In genomic region chr20:53595018-53595378, GRCh38 we compare ENCODE assay signal across 1 cellular context.
A peak's percentile ranks its signal among the peaks of the same experiment; 100 is the strongest.
TF ChIP-seq lines count a peak whose summit lies in the region.

No MANE protein-coding gene starts in this region.

TF ChIP-seq in GM12878, 131 proteins besides CTCF, POLR2A, EP300 and RAD21 (continued from another document):
- TF ChIP-seq SPI1 (IDR thresholded peaks at IDR 0.05; ENCODE audit: borderline replicate concordance, insufficient read depth, low read depth, low read length) (no peak), RUNX3 (IDR thresholded peaks at IDR 0.05; ENCODE audit: low read length) (no peak), ATF7 (IDR thresholded peaks at IDR 0.05; ENCODE audit: low read depth) (no peak), NFXL1 (IDR thresholded peaks at IDR 0.05; ENCODE audit: borderline replicate concordance) (peak; percentile 43; the same call in 1 of the 2 replicates), SUZ12 (IDR thresholded peaks at IDR 0.05; ENCODE audit: unreplicated experiment) (no peak), MXI1 (IDR thresholded peaks at IDR 0.05; ENCODE audit: low read depth, low read length) (no peak), ETV6 (conservative IDR thresholded peaks at IDR 0.05 in 1 of 2, IDR thresholded peaks at IDR 0.05 in 1 of 2; ENCODE audit: borderline replicate concordance in 1 of 2, low read depth in 1 of 2) (peak in 1 of 2 experiments; percentile 79; a peak in 1 of 4 replicates), SIN3A (IDR thresholded peaks at IDR 0.05; ENCODE audit: low read depth, low read length) (no peak), BACH1 (IDR thresholded peaks at IDR 0.05; ENCODE audit: borderline replicate concordance) (no peak), MEF2A (IDR thresholded peaks at IDR 0.05; ENCODE audit: insufficient read depth, low read depth, low read length) (no peak), NR2C2 (IDR thresholded peaks at IDR 0.05; ENCODE audit: borderline replicate concordance, control insufficient read depth, insufficient read length, low read depth) (no peak), NBN (IDR thresholded peaks at IDR 0.05) (peak; percentile 15; the same call in 1 of the 2 replicates)
- TF ChIP-seq, protein P1, sequence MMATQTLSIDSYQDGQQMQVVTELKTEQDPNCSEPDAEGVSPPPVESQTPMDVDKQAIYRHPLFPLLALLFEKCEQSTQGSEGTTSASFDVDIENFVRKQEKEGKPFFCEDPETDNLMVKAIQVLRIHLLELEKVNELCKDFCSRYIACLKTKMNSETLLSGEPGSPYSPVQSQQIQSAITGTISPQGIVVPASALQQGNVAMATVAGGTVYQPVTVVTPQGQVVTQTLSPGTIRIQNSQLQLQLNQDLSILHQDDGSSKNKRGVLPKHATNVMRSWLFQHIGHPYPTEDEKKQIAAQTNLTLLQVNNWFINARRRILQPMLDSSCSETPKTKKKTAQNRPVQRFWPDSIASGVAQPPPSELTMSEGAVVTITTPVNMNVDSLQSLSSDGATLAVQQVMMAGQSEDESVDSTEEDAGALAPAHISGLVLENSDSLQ (IDR thresholded peaks at IDR 0.05) = no peak
